ENCODE assay signal across 19 cellular contexts in genomic region chr17:34721326-34721725, GRCh38.
DNase-seq lines count a peak whose midpoint lies in the region; FAIRE-seq and TF ChIP-seq lines count a peak whose summit lies in the region.
"Had no signal": no experiment of that assay in that cellular context is flagged by ENCODE, and none has a peak within 500 bp of the region (broad histone marks: within the 10 kb centered on the region; RNA-seq: fewer than 3 reads in every experiment).

No MANE protein-coding gene starts in this region.

- intact Hi-C loops in prostate gland (cut with DNase I), result no loop called here

- H3K36me3 ChIP-seq in bronchial epithelial cell (ENCODE audit: control insufficient read depth, insufficient read depth, low read length), result no peaks in the 10 kb centered on the region
- H3K36me3 ChIP-seq in prostate gland, result no peaks in the 10 kb centered on the region
- H3K36me3 ChIP-seq: colonic mucosa, HAP-1, left lung had no signal

- H3K27ac ChIP-seq in prostate gland, result no peak overlapping the region
- H3K27ac ChIP-seq: colonic mucosa, left lung had no signal

- TF ChIP-seq CTCF in bronchial epithelial cell (IDR thresholded peaks at IDR 0.05; ENCODE audit: insufficient read depth, low read length, severe bottlenecking) (no peak), prostate gland (IDR thresholded peaks at IDR 0.05) (no peak)

- no peaks in the 10 kb centered on the region for H3K4me1 ChIP-seq in prostate gland (replicated peaks)
- H3K4me1 ChIP-seq: colonic mucosa, HAP-1, left lung had no signal

- no peaks in the 10 kb centered on the region for H3K9me3 ChIP-seq in prostate gland
- H3K9me3 ChIP-seq: colonic mucosa, HAP-1, left lung had no signal

- FAIRE-seq in bronchial epithelial cell (lab: Jason Lieb, UNC), result no peak

- no peaks in the 10 kb centered on the region for H3K27me3 ChIP-seq in bronchial epithelial cell (ENCODE audit: control insufficient read depth, insufficient read depth, low read length)
- peaks cover 3% of the 10 kb centered on the region for H3K27me3 ChIP-seq in prostate gland (replicated peaks; ENCODE audit: insufficient read depth)
- H3K27me3 ChIP-seq: colonic mucosa had no signal

- 66% methylated on average over 6 of the region's 6 CpGs for WGBS in prostate gland

- no peak for TF ChIP-seq POLR2A in prostate gland (IDR thresholded peaks at IDR 0.05)

- no peak overlapping the region for H3K4me3 ChIP-seq in bronchial epithelial cell (ENCODE audit: low read depth, low read length)
- no peak overlapping the region for H3K4me3 ChIP-seq in prostate gland
- H3K4me3 ChIP-seq: colonic mucosa, HAP-1, left lung had no signal

- DNase-seq in Daoy (ENCODE audit: low read depth) (peak; percentile 41), NCI-H2196 (lab: John Stamatoyannopoulos, UW; ENCODE audit: unreplicated experiment) (peak; percentile 59), bronchial epithelial cell (ENCODE audit: low read depth) (peak; percentile 10), prostate gland (ENCODE audit: low spot score) (peak; percentile 7), T-helper 1 cell (no peak), NCI-H446 treated with DMSO at 0.1 percent for 48 hours (lab: John Stamatoyannopoulos, UW) (no peak), NCI-H1436 (lab: John Stamatoyannopoulos, UW) (no peak)
- DNase-seq: activated CD4-positive, alpha-beta T cell treated with anti-CD3 and anti-CD28 coated beads, Interleukin-2, amount 10 ng/mL, durations not matched to agents 7 days and 5 days; CD8-positive, alpha-beta T cell; colonic mucosa; DND-41; Kasumi-1; left lung; NCI-H1436 treated with DMSO at 0.1 percent for 48 hours; NCI-H446; stimulated activated CD4-positive, alpha-beta T cell treated with anti-CD3 and anti-CD28 coated beads, Interleukin-1b, Interleukin-23, amount 100 ng/mL, for 48 hours; stimulated activated naive CD4-positive, alpha-beta T cell; T-cell had no signal

Comparison
In these comparisons a context has a peak if more than half of its experiments do, and no peak if none do; other contexts are left out.
1. DNase-seq: peak in Daoy (single experiment), NCI-H2196 (single experiment), bronchial epithelial cell (single experiment) and prostate gland (single experiment); none in T-helper 1 cell (0 of 5), NCI-H446 treated with DMSO at 0.1 percent for 48 hours (single experiment) and NCI-H1436 (single experiment).